Comparison of ENCODE assay signal across 2 cellular contexts in the genomic region with DNA sequence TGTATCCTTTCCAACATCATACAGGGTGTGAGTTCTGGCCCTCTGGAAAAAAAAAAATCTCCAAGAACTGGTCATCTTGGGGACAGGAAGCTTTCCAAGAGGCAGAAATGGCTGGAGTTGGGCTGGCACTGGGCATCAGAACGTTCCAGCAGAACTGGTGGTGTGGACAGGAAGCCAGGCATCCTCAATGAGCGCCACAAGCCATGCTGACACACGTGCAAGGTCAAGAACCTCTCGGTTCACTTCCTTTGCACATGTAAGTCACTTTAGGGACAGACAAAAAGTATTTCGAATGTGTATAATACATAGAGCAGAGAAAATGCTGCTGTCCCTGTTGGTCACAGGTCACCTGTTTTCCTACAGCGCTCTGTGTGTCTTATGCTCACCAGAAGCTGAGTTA.
TF ChIP-seq lines count a peak whose summit lies in the region.

No MANE protein-coding gene starts in this region.

TF ChIP-seq in IMR-90, 13 proteins besides CTCF, POLR2A, EP300 and RAD21 (continued from another document):
- no peak for TF ChIP-seq CEBPB (IDR thresholded peaks at IDR 0.05; ENCODE audit: low read depth, low read length)
- no peak for TF ChIP-seq MAZ (IDR thresholded peaks at IDR 0.05; ENCODE audit: borderline replicate concordance, low read depth, low read length)
- TF ChIP-seq, protein P1, sequence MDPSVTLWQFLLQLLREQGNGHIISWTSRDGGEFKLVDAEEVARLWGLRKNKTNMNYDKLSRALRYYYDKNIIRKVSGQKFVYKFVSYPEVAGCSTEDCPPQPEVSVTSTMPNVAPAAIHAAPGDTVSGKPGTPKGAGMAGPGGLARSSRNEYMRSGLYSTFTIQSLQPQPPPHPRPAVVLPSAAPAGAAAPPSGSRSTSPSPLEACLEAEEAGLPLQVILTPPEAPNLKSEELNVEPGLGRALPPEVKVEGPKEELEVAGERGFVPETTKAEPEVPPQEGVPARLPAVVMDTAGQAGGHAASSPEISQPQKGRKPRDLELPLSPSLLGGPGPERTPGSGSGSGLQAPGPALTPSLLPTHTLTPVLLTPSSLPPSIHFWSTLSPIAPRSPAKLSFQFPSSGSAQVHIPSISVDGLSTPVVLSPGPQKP (IDR thresholded peaks at IDR 0.05; ENCODE audit: borderline replicate concordance, low read depth, low read length): no peak
- TF ChIP-seq RCOR1 (IDR thresholded peaks at IDR 0.05; ENCODE audit: insufficient replicate concordance, low read length): no peak
- no peak for TF ChIP-seq CHD1 (IDR thresholded peaks at IDR 0.05; ENCODE audit: low read depth, low read length)
- TF ChIP-seq SMC3 (IDR thresholded peaks at IDR 0.05; ENCODE audit: low read depth, low read length): no peak
- no peak for TF ChIP-seq BHLHE40 (IDR thresholded peaks at IDR 0.05; ENCODE audit: low read depth, low read length)

TF ChIP-seq in endothelial cell of umbilical vein, 7 proteins besides CTCF, POLR2A, EP300 and RAD21 (continued from another document):
- TF ChIP-seq JUN (IDR thresholded peaks at IDR 0.05; ENCODE audit: borderline replicate concordance, insufficient read depth, insufficient read length, low read depth): no peak
- TF ChIP-seq, protein P2, sequence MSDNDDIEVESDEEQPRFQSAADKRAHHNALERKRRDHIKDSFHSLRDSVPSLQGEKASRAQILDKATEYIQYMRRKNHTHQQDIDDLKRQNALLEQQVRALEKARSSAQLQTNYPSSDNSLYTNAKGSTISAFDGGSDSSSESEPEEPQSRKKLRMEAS (IDR thresholded peaks at IDR 0.05; ENCODE audit: insufficient read depth, insufficient read length): no peak
- TF ChIP-seq EZH2 (IDR thresholded peaks at IDR 0.05; ENCODE audit: borderline replicate concordance, low read depth, low read length, severe bottlenecking): no peak
- no peak for TF ChIP-seq GATA2 (IDR thresholded peaks at IDR 0.05; ENCODE audit: insufficient read depth, insufficient read length, low read depth, low read length)
- no peak for TF ChIP-seq POLR2AphosphoS5 (IDR thresholded peaks at IDR 0.05; ENCODE audit: insufficient read depth, low read depth, low read length)
- no peak for TF ChIP-seq FOS (IDR thresholded peaks at IDR 0.05; ENCODE audit: borderline replicate concordance, insufficient read depth, low read length)
TF ChIP-seq in endothelial cell of umbilical vein: peak in this region for 0.
